ENCODE assay signal across 1 cellular context in the genomic region with DNA sequence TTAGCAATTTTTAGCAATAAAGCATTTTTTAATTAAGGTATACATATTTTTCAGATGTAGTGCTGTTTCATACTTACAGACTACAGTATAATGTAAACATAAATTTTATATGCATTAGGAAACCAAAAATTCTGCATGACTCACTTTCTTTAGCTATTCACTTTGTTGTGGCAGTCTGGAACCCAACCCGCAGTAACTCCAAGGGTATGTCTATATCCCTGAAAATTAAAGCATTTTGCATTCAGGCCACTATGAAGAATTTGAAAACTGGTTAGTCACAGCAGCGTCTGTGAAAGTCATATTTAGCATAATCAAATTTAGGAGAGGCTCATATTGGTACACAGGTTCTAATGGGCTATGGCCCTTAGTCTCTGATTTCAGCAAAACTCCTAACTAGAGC.
TF ChIP-seq lines count a peak whose summit lies in the region.

No MANE protein-coding gene starts in this region.

TF ChIP-seq in IMR-90, 13 proteins besides CTCF, POLR2A, EP300 and RAD21 (continued from another document):
- TF ChIP-seq MAFK (IDR thresholded peaks at IDR 0.05; ENCODE audit: low read depth, low read length): no peak
- no peak for TF ChIP-seq NFE2L2 (IDR thresholded peaks at IDR 0.05; ENCODE audit: low read depth, low read length)
- TF ChIP-seq CHD1 (IDR thresholded peaks at IDR 0.05; ENCODE audit: low read depth, low read length): no peak
- no peak for TF ChIP-seq RCOR1 (IDR thresholded peaks at IDR 0.05; ENCODE audit: insufficient replicate concordance, low read length)
- no peak for TF ChIP-seq MXI1 (IDR thresholded peaks at IDR 0.05; ENCODE audit: borderline replicate concordance, low read depth, low read length)
- TF ChIP-seq BHLHE40 (IDR thresholded peaks at IDR 0.05; ENCODE audit: low read depth, low read length): no peak
- no peak for TF ChIP-seq FOS (IDR thresholded peaks at IDR 0.05; ENCODE audit: low read depth, low read length)
- TF ChIP-seq, protein P1, sequence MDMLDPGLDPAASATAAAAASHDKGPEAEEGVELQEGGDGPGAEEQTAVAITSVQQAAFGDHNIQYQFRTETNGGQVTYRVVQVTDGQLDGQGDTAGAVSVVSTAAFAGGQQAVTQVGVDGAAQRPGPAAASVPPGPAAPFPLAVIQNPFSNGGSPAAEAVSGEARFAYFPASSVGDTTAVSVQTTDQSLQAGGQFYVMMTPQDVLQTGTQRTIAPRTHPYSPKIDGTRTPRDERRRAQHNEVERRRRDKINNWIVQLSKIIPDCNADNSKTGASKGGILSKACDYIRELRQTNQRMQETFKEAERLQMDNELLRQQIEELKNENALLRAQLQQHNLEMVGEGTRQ (IDR thresholded peaks at IDR 0.05; ENCODE audit: low read depth, low read length): no peak
- TF ChIP-seq MAZ (IDR thresholded peaks at IDR 0.05; ENCODE audit: borderline replicate concordance, low read depth, low read length): no peak
